Comparison of ENCODE assay signal across 1 cellular context in genomic region chr6:161227004-161227950, GRCh38.
A peak's percentile ranks its signal among the peaks of the same experiment; 100 is the strongest.
TF ChIP-seq lines count a peak whose summit lies in the region.

No MANE protein-coding gene starts in this region.

TF ChIP-seq in K562, 482 proteins besides CTCF, POLR2A, EP300 and RAD21 (continued from another document and continues in another):
- TF ChIP-seq ATF3 (IDR thresholded peaks at IDR 0.05) (peak; percentile 50), ATF3 (CRISPR knock-in tag; conservative IDR thresholded peaks at IDR 0.05) (no peak), ZNF592 (IDR thresholded peaks at IDR 0.05) (peak; percentile 48), ZNF133 (CRISPR knock-in tag; IDR thresholded peaks at IDR 0.05) (no peak), ZNF639 (CRISPR knock-in tag; conservative IDR thresholded peaks at IDR 0.05 in 1 of 2, IDR thresholded peaks at IDR 0.05 in 1 of 2) (no peak), CHCHD3 (CRISPR knock-in tag; IDR thresholded peaks at IDR 0.05) (no peak), U2AF2 (optimal IDR thresholded peaks at IDR 0.05; ENCODE audit: low read depth, low read length) (no peak), RHOXF2B (CRISPR knock-in tag; conservative IDR thresholded peaks at IDR 0.05) (no peak), BCL6 (CRISPR knock-in tag; IDR thresholded peaks at IDR 0.05) (no peak), IRF2 (CRISPR knock-in tag; IDR thresholded peaks at IDR 0.05) (no peak), THRA (IDR thresholded peaks at IDR 0.05) (no peak), EHMT2 (IDR thresholded peaks at IDR 0.05) (no peak), FOSL1 (tag; conservative IDR thresholded peaks at IDR 0.05) (0 out of 2 replicates have a peak, but pooled peaks have one; percentile 3), KAT8 (IDR thresholded peaks at IDR 0.05; ENCODE audit: low read depth) (no peak), ZHX1 (conservative IDR thresholded peaks at IDR 0.05; ENCODE audit: low read length) (no peak), ZNF318 (IDR thresholded peaks at IDR 0.05; ENCODE audit: borderline replicate concordance in 1 of 2, low read depth in 1 of 2) (no peak), PTTG1 (tag; IDR thresholded peaks at IDR 0.05; ENCODE audit: low read depth) (no peak), CREBBP (IDR thresholded peaks at IDR 0.05; ENCODE audit: low read depth, low read length) (no peak)
